Comparison of ENCODE assay signal across 9 cellular contexts in the genomic region with DNA sequence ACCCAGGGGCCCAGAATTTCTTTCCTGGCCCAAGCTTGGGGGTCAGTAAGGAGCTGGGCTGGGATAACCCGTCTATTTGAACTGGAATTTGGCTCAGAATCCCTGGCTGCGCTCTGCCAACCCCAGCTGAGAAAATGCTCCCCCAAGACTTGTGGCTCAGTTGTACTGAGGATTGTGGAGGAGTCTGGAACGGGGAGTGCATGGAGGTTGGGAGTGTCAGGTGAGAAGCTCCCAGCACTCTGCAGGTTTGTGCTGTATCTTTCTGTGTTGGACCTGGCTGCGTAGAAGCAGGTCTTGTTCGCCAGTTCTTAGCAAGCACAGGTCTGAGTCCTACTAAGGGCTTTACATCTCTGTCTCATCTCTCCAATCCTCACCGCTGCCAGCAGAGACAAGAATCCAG. TPM values are rescaled to one million over a fixed set of nuclear protein-coding genes. Genes with fewer than 3 reads are reported as not detected.
A peak's percentile ranks its signal among the peaks of the same experiment; 100 is the strongest.
DNase-seq lines count a peak whose midpoint lies in the region; ATAC-seq and TF ChIP-seq lines count a peak whose summit lies in the region.
"Had no signal": no experiment of that assay in that cellular context is flagged by ENCODE, and none has a peak within 500 bp of the region (broad histone marks: within the 10 kb centered on the region; RNA-seq: fewer than 3 reads in every experiment).

No MANE protein-coding gene starts in this region.

- H3K4me3 ChIP-seq in gastroesophageal sphincter (peak overlapping the region in 1 of 2 donors; percentile 78), prostate gland (peak overlapping the region in 1 of 2 donors; percentile 78)

- peaks cover 30% of the 10 kb centered on the region for H3K4me1 Mint-ChIP-seq in CD4-positive, alpha-beta T cell (ENCODE audit: low read depth)
- peaks cover 24% of the 10 kb centered on the region for H3K4me1 Mint-ChIP-seq in activated CD8-positive, alpha-beta T cell treated with anti-CD3 and anti-CD28 coated beads for 36 hours (ENCODE audit: low read depth)

- H3K27ac ChIP-seq in CD4-positive, alpha-beta T cell (ENCODE audit: low read depth, low read length): peak overlapping the region; percentile 5
- H3K27ac ChIP-seq in gastroesophageal sphincter (peak overlapping the region; percentile 24 to 90 (median 87)), prostate gland (peak overlapping the region; percentile 84 to 88)

- peak; percentile 28 for ATAC-seq in CD4-positive, alpha-beta T cell (ENCODE audit: poor library complexity)
- no peak for ATAC-seq in activated CD8-positive, alpha-beta T cell treated with anti-CD3 and anti-CD28 coated beads for 36 hours
- ATAC-seq in gastroesophageal sphincter: no peak
- no peak for ATAC-seq in GM21717 (IDR thresholded peaks at IDR 0.05; ENCODE audit: unreplicated experiment)

- H3K27me3 ChIP-seq in CD4-positive, alpha-beta T cell (ENCODE audit: control insufficient read depth, insufficient read depth, low read length): no peaks in the 10 kb centered on the region
- H3K27me3 ChIP-seq in gastroesophageal sphincter: no peaks in the 10 kb centered on the region
- no peaks in the 10 kb centered on the region for H3K27me3 ChIP-seq in prostate gland (replicated peaks; ENCODE audit: insufficient read depth)

- no peaks in the 10 kb centered on the region for H3K27me3 Mint-ChIP-seq in CD4-positive, alpha-beta T cell
- H3K27me3 Mint-ChIP-seq in activated CD8-positive, alpha-beta T cell treated with anti-CD3 and anti-CD28 coated beads for 36 hours: peaks cover 8% of the 10 kb centered on the region

- no peak for DNase-seq in CD4-positive, alpha-beta T cell
- no peak for DNase-seq in activated CD8-positive, alpha-beta T cell treated with anti-CD3 and anti-CD28 coated beads for 36 hours
- DNase-seq in prostate gland (ENCODE audit: low spot score) (no peak), DMS114 treated with DMSO at 0.1 percent for 48 hours (lab: John Stamatoyannopoulos, UW; ENCODE audit: unreplicated experiment) (no peak), LoVo (ENCODE audit: low spot score) (no peak), T1000 (lab: John Stamatoyannopoulos, UW) (no peak)
- DNase-seq: foreskin melanocyte had no signal

- no peaks in the 10 kb centered on the region for H3K9me3 ChIP-seq in CD4-positive, alpha-beta T cell (ENCODE audit: control insufficient read depth, low read length)
- H3K9me3 ChIP-seq in gastroesophageal sphincter (no peaks in the 10 kb centered on the region), prostate gland (no peaks in the 10 kb centered on the region)

- TF ChIP-seq CTCF in CD4-positive, alpha-beta T cell (IDR thresholded peaks at IDR 0.05): no peak
- TF ChIP-seq CTCF in activated CD8-positive, alpha-beta T cell treated with anti-CD3 and anti-CD28 coated beads for 36 hours (IDR thresholded peaks at IDR 0.05): no peak
- TF ChIP-seq CTCF in gastroesophageal sphincter (IDR thresholded peaks at IDR 0.05) (no peak), prostate gland (IDR thresholded peaks at IDR 0.05) (no peak)

- peak overlapping the region; percentile 78 for H3K27ac Mint-ChIP-seq in CD4-positive, alpha-beta T cell
- peak overlapping the region; percentile 78 for H3K27ac Mint-ChIP-seq in activated CD8-positive, alpha-beta T cell treated with anti-CD3 and anti-CD28 coated beads for 36 hours

- H3K9me3 Mint-ChIP-seq in CD4-positive, alpha-beta T cell: no peaks in the 10 kb centered on the region
- H3K9me3 Mint-ChIP-seq in activated CD8-positive, alpha-beta T cell treated with anti-CD3 and anti-CD28 coated beads for 36 hours: no peaks in the 10 kb centered on the region

- H3K4me3 Mint-ChIP-seq in CD4-positive, alpha-beta T cell: peak overlapping the region; percentile 86
- peak overlapping the region; percentile 76 for H3K4me3 Mint-ChIP-seq in activated CD8-positive, alpha-beta T cell treated with anti-CD3 and anti-CD28 coated beads for 36 hours

- TF ChIP-seq POLR2A in gastroesophageal sphincter (IDR thresholded peaks at IDR 0.05): no peak
- no peak for TF ChIP-seq POLR2A in prostate gland (IDR thresholded peaks at IDR 0.05)

- intact Hi-C loops in CD4-positive, alpha-beta T cell (cut with DNase I, micrococcal nuclease): loop anchor here (5.0 to 10.0 kb wide), 2 partner anchors 62 to 109 kb away; a partner anchor contains a TSS
- intact Hi-C loops in activated CD8-positive, alpha-beta T cell treated with anti-CD3 and anti-CD28 coated beads for 36 hours (cut with micrococcal nuclease): no loop called here
- intact Hi-C loops in prostate gland (cut with DNase I): loop anchor here (5.0 kb wide), 1 partner anchor 59 kb away; a partner anchor contains a TSS

- H3K4me1 ChIP-seq in gastroesophageal sphincter (peaks cover 0 to 67% (median 11%) of the 10 kb centered on the region in 3 donors), prostate gland (replicated peaks) (peaks cover 6% of the 10 kb centered on the region)

- POLR2A ChIA-PET in CD4-positive, alpha-beta T cell (lab: Charles Lee): interaction anchor here (0.6 to 5.4 kb wide), 14 partner anchors 10 to 214 kb away, joined by 3 to 33 read pairs (median 5); a partner anchor contains a TSS
- POLR2A ChIA-PET in activated CD8-positive, alpha-beta T cell treated with anti-CD3 and anti-CD28 coated beads for 36 hours (lab: Charles Lee): interaction anchor here (0.6 to 1.7 kb wide), 8 partner anchors 11 to 208 kb away, joined by 3 to 7 read pairs (median 4); a partner anchor contains a TSS

- no peaks in the 10 kb centered on the region for H3K36me3 Mint-ChIP-seq in CD4-positive, alpha-beta T cell (ENCODE audit: low read depth)
- H3K36me3 Mint-ChIP-seq in activated CD8-positive, alpha-beta T cell treated with anti-CD3 and anti-CD28 coated beads for 36 hours (ENCODE audit: low read depth): no peaks in the 10 kb centered on the region

- H3K36me3 ChIP-seq in gastroesophageal sphincter: peaks cover 0 to 6% of the 10 kb centered on the region in 2 donors
- H3K36me3 ChIP-seq in prostate gland: no peaks in the 10 kb centered on the region

- CTCF ChIA-PET in CD4-positive, alpha-beta T cell (lab: Charles Lee): interaction anchor here (1.5 kb wide), 1 partner anchor 74 kb away, joined by 5 read pairs; no protein-coding TSS in a partner anchor
- CTCF ChIA-PET in activated CD8-positive, alpha-beta T cell treated with anti-CD3 and anti-CD28 coated beads for 36 hours (lab: Charles Lee): interaction anchor here (1.1 to 4.0 kb wide), 7 partner anchors 11 to 268 kb away, joined by 3 to 22 read pairs (median 5); no protein-coding TSS in a partner anchor

- WGBS in gastroesophageal sphincter (ENCODE audit: low coverage in 1 of 2), 2 donors: 41 to 77% methylated on average over 3 of the region's 6 CpGs
- 47% methylated on average over 6 of the region's 6 CpGs for WGBS in prostate gland

- TF ChIP-seq EP300 in gastroesophageal sphincter (IDR thresholded peaks at IDR 0.05): no peak

RNA-seq across cellular contexts. Expression of a gene that starts 1.6 kb away (rescaled TPM):
- total RNA-seq in CD4-positive, alpha-beta T cell: 10 to 100 TPM; 33.1 to 34.6 TPM
- total RNA-seq in activated CD8-positive, alpha-beta T cell treated with anti-CD3 and anti-CD28 coated beads for 36 hours: 1 to 10 TPM; 7.0 to 8.3 TPM
- 10 to 100 TPM; 21.4 to 45.8 (median 26.6) TPM for total RNA-seq in gastroesophageal sphincter
- total RNA-seq in prostate gland: 100 to 1,000 TPM in 1 of 2 donors, 10 to 100 TPM in 1; 65.2 to 115 TPM

RNA-seq across cellular contexts. Expression of a gene that starts 53.3 kb away (rescaled TPM):
- 1 to 10 TPM; 3.7 to 4.0 TPM for total RNA-seq in CD4-positive, alpha-beta T cell
- total RNA-seq in activated CD8-positive, alpha-beta T cell treated with anti-CD3 and anti-CD28 coated beads for 36 hours: 1 to 10 TPM; 5.8 to 7.2 TPM
- total RNA-seq in gastroesophageal sphincter (10 to 100 TPM; 14.9 to 18.8 (median 16.6) TPM), prostate gland (10 to 100 TPM; 25.3 to 29.5 TPM)

Comparison
In these comparisons a context has a peak if more than half of its experiments do, and no peak if none do; other contexts are left out.
1. H3K27ac ChIP-seq: peak in every context shown above with its lines; median percentile 87 in gastroesophageal sphincter; 86 in prostate gland; 5 in CD4-positive, alpha-beta T cell.